1 cellular context compared by ENCODE assay signal in genomic region chr3:186790261-186790981, GRCh38.
A peak's percentile ranks its signal among the peaks of the same experiment; 100 is the strongest.
TF ChIP-seq lines count a peak whose summit lies in the region.

No MANE protein-coding gene starts in this region.

TF ChIP-seq in HepG2, 621 proteins besides CTCF, POLR2A, EP300 and RAD21 (continued from another document and continues in another):
- TF ChIP-seq TRAFD1 (CRISPR knock-in tag; IDR thresholded peaks at IDR 0.05; ENCODE audit: borderline replicate concordance) (no peak), NFIC (IDR thresholded peaks at IDR 0.05; ENCODE audit: low read length) (peak; percentile 70; the same call in 1 of the 2 replicates), ZNF138 (CRISPR knock-in tag; IDR thresholded peaks at IDR 0.05; ENCODE audit: low read depth) (no peak), BRD4 (CRISPR knock-in tag; IDR thresholded peaks at IDR 0.05) (no peak), ARNTL (CRISPR knock-in tag; IDR thresholded peaks at IDR 0.05) (no peak), ZNF17 (CRISPR knock-in tag; IDR thresholded peaks at IDR 0.05) (no peak), ZBTB20 (CRISPR knock-in tag; IDR thresholded peaks at IDR 0.05; ENCODE audit: borderline replicate concordance, low read depth) (no peak), THAP9 (CRISPR knock-in tag; IDR thresholded peaks at IDR 0.05; ENCODE audit: borderline replicate concordance) (no peak), ZNF792 (CRISPR knock-in tag; IDR thresholded peaks at IDR 0.05) (no peak), MAFK (conservative IDR thresholded peaks at IDR 0.05 in 1 of 2, IDR thresholded peaks at IDR 0.05 in 1 of 2; ENCODE audit: low read length in 2 of 2) (no peak), ATF1 (CRISPR knock-in tag; IDR thresholded peaks at IDR 0.05) (peak; percentile 29; the same call in 1 of the 2 replicates), SALL1 (CRISPR knock-in tag; IDR thresholded peaks at IDR 0.05) (no peak), ZMYM2 (CRISPR knock-in tag; IDR thresholded peaks at IDR 0.05) (no peak), ZNF367 (CRISPR knock-in tag; IDR thresholded peaks at IDR 0.05; ENCODE audit: borderline replicate concordance) (no peak), ZFP37 (CRISPR knock-in tag; IDR thresholded peaks at IDR 0.05; ENCODE audit: borderline replicate concordance) (no peak), ZNF431 (CRISPR knock-in tag; IDR thresholded peaks at IDR 0.05; ENCODE audit: borderline replicate concordance, low read depth) (peak; percentile 27; the same call in 1 of the 2 replicates), POLR2G (IDR thresholded peaks at IDR 0.05; ENCODE audit: low read depth, low read length) (peak; percentile 98), SRY (CRISPR knock-in tag; IDR thresholded peaks at IDR 0.05) (no peak), NFYC (CRISPR knock-in tag; IDR thresholded peaks at IDR 0.05) (no peak), SAFB2 (CRISPR knock-in tag; IDR thresholded peaks at IDR 0.05; ENCODE audit: borderline replicate concordance, low read depth) (no peak), SMARCC2 (IDR thresholded peaks at IDR 0.05) (no peak), HBP1 (CRISPR knock-in tag; IDR thresholded peaks at IDR 0.05; ENCODE audit: low read depth) (no peak), GTF2F1 (IDR thresholded peaks at IDR 0.05; ENCODE audit: low read length) (no peak), HOXD1 (CRISPR knock-in tag; IDR thresholded peaks at IDR 0.05) (no peak), SIN3A (IDR thresholded peaks at IDR 0.05; ENCODE audit: borderline replicate concordance, low read depth, low read length) (0 out of 2 replicates have a peak, but pooled peaks have one; percentile 32), ZBTB7A (CRISPR knock-in tag; IDR thresholded peaks at IDR 0.05) (no peak), GATA4 (IDR thresholded peaks at IDR 0.05; ENCODE audit: borderline replicate concordance, low read depth) (no peak; the same call in 1 of the 2 replicates), KMT2B (CRISPR knock-in tag; IDR thresholded peaks at IDR 0.05) (no peak), ZNF740 (CRISPR knock-in tag; IDR thresholded peaks at IDR 0.05) (no peak), FOSL2 (CRISPR knock-in tag; IDR thresholded peaks at IDR 0.05) (0 out of 2 replicates have a peak, but pooled peaks have one; percentile 13), MYNN (CRISPR knock-in tag; IDR thresholded peaks at IDR 0.05; ENCODE audit: low read depth) (no peak), MBD4 (IDR thresholded peaks at IDR 0.05; ENCODE audit: borderline replicate concordance, low read length) (peak; percentile 95), ZFP36L1 (CRISPR knock-in tag; IDR thresholded peaks at IDR 0.05) (no peak; the same call in 1 of the 2 replicates), SMAD1 (CRISPR knock-in tag; IDR thresholded peaks at IDR 0.05; ENCODE audit: borderline replicate concordance, low read depth) (no peak), NCOA5 (CRISPR knock-in tag; IDR thresholded peaks at IDR 0.05) (0 out of 2 replicates have a peak, but pooled peaks have one; percentile 55), ZNF451 (CRISPR knock-in tag; IDR thresholded peaks at IDR 0.05) (no peak), ZC3H13 (CRISPR knock-in tag; IDR thresholded peaks at IDR 0.05) (peak; percentile 81; the same call in 1 of the 2 replicates), SMAD9 (CRISPR knock-in tag; IDR thresholded peaks at IDR 0.05) (no peak), ZSCAN5A (CRISPR knock-in tag; IDR thresholded peaks at IDR 0.05; ENCODE audit: borderline replicate concordance) (no peak), ZNF264 (CRISPR knock-in tag; IDR thresholded peaks at IDR 0.05) (no peak), FOXO1 (CRISPR knock-in tag; IDR thresholded peaks at IDR 0.05) (no peak)
- TF ChIP-seq, protein P1, sequence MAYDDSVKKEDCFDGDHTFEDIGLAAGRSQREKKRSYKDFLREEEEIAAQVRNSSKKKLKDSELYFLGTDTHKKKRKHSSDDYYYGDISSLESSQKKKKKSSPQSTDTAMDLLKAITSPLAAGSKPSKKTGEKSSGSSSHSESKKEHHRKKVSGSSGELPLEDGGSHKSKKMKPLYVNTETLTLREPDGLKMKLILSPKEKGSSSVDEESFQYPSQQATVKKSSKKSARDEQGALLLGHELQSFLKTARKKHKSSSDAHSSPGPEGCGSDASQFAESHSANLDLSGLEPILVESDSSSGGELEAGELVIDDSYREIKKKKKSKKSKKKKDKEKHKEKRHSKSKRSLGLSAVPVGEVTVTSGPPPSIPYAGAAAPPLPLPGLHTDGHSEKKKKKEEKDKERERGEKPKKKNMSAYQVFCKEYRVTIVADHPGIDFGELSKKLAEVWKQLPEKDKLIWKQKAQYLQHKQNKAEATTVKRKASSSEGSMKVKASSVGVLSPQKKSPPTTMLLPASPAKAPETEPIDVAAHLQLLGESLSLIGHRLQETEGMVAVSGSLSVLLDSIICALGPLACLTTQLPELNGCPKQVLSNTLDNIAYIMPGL (CRISPR knock-in tag; IDR thresholded peaks at IDR 0.05; ENCODE audit: borderline replicate concordance in 1 of 2, low read depth in 1 of 2) = no peak
- TF ChIP-seq, protein P2, sequence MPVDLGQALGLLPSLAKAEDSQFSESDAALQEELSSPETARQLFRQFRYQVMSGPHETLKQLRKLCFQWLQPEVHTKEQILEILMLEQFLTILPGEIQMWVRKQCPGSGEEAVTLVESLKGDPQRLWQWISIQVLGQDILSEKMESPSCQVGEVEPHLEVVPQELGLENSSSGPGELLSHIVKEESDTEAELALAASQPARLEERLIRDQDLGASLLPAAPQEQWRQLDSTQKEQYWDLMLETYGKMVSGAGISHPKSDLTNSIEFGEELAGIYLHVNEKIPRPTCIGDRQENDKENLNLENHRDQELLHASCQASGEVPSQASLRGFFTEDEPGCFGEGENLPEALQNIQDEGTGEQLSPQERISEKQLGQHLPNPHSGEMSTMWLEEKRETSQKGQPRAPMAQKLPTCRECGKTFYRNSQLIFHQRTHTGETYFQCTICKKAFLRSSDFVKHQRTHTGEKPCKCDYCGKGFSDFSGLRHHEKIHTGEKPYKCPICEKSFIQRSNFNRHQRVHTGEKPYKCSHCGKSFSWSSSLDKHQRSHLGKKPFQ (CRISPR knock-in tag; IDR thresholded peaks at IDR 0.05; ENCODE audit: insufficient replicate concordance) = no peak
- TF ChIP-seq, protein P3, sequence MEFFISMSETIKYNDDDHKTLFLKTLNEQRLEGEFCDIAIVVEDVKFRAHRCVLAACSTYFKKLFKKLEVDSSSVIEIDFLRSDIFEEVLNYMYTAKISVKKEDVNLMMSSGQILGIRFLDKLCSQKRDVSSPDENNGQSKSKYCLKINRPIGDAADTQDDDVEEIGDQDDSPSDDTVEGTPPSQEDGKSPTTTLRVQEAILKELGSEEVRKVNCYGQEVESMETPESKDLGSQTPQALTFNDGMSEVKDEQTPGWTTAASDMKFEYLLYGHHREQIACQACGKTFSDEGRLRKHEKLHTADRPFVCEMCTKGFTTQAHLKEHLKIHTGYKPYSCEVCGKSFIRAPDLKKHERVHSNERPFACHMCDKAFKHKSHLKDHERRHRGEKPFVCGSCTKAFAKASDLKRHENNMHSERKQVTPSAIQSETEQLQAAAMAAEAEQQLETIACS (CRISPR knock-in tag; IDR thresholded peaks at IDR 0.05) = no peak
- TF ChIP-seq, protein P4, sequence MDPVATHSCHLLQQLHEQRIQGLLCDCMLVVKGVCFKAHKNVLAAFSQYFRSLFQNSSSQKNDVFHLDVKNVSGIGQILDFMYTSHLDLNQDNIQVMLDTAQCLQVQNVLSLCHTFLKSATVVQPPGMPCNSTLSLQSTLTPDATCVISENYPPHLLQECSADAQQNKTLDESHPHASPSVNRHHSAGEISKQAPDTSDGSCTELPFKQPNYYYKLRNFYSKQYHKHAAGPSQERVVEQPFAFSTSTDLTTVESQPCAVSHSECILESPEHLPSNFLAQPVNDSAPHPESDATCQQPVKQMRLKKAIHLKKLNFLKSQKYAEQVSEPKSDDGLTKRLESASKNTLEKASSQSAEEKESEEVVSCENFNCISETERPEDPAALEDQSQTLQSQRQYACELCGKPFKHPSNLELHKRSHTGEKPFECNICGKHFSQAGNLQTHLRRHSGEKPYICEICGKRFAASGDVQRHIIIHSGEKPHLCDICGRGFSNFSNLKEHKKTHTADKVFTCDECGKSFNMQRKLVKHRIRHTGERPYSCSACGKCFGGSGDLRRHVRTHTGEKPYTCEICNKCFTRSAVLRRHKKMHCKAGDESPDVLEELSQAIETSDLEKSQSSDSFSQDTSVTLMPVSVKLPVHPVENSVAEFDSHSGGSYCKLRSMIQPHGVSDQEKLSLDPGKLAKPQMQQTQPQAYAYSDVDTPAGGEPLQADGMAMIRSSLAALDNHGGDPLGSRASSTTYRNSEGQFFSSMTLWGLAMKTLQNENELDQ (CRISPR knock-in tag; IDR thresholded peaks at IDR 0.05; ENCODE audit: borderline replicate concordance) = no peak
- TF ChIP-seq, protein P5, sequence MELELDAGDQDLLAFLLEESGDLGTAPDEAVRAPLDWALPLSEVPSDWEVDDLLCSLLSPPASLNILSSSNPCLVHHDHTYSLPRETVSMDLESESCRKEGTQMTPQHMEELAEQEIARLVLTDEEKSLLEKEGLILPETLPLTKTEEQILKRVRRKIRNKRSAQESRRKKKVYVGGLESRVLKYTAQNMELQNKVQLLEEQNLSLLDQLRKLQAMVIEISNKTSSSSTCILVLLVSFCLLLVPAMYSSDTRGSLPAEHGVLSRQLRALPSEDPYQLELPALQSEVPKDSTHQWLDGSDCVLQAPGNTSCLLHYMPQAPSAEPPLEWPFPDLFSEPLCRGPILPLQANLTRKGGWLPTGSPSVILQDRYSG (CRISPR knock-in tag; IDR thresholded peaks at IDR 0.05) = no peak
- TF ChIP-seq, protein P6, sequence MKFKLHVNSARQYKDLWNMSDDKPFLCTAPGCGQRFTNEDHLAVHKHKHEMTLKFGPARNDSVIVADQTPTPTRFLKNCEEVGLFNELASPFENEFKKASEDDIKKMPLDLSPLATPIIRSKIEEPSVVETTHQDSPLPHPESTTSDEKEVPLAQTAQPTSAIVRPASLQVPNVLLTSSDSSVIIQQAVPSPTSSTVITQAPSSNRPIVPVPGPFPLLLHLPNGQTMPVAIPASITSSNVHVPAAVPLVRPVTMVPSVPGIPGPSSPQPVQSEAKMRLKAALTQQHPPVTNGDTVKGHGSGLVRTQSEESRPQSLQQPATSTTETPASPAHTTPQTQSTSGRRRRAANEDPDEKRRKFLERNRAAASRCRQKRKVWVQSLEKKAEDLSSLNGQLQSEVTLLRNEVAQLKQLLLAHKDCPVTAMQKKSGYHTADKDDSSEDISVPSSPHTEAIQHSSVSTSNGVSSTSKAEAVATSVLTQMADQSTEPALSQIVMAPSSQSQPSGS (CRISPR knock-in tag; IDR thresholded peaks at IDR 0.05) = 0 out of 2 replicates have a peak, but pooled peaks have one; percentile 22
